ENCODE assay signal across 7 cellular contexts in genomic region chr10:4034907-4035581, GRCh38.
DNase-seq lines count a peak whose midpoint lies in the region; ATAC-seq and TF ChIP-seq lines count a peak whose summit lies in the region.

No MANE protein-coding gene starts in this region.

- H3K4me1 ChIP-seq in stomach, result peaks cover 0 to 17% (median 6%) of the 10 kb centered on the region in 4 donors

- no peak for TF ChIP-seq POLR2A in stomach (IDR thresholded peaks at IDR 0.05)

- no peak for ATAC-seq in GM18909 (IDR thresholded peaks at IDR 0.05; ENCODE audit: poor library complexity, unreplicated experiment)

- peak overlapping the region in 1 of 4 donors; percentile 18 for H3K4me3 ChIP-seq in stomach

- no peaks in the 10 kb centered on the region for H3K9me3 ChIP-seq in stomach

- TF ChIP-seq CTCF in stomach (IDR thresholded peaks at IDR 0.05), result no peak

- H3K36me3 ChIP-seq in stomach, result no peaks in the 10 kb centered on the region

- 29 to 67% (median 47%) methylated on average over 15 of the region's 15 CpGs for WGBS in stomach, 5 donors

- no peaks in the 10 kb centered on the region for H3K27me3 ChIP-seq in stomach

- peak overlapping the region in 3 of 5 donors; percentile 60 to 70 (median 63) for H3K27ac ChIP-seq in stomach

- DNase-seq in HT-29 (ENCODE audit: low spot score), result peak; percentile 43
- DNase-seq in amniotic epithelial cell (ENCODE audit: low read depth), result peak; percentile 47
- peak; percentile 57 for DNase-seq in kidney tubule cell (ENCODE audit: low spot score)
- DNase-seq in stomach, result no peak
- DNase-seq in activated gamma-delta T cell treated with Interleukin-2 at 50 U/mL for 16 hours, result no peak
- DNase-seq in NCI-H82 treated with DMSO at 0.1 percent for 48 hours (lab: John Stamatoyannopoulos, UW; ENCODE audit: unreplicated experiment), result no peak

- intact Hi-C loops in stomach (cut with DNase I; ENCODE audit: low total_unique reads), result no loop called here

- TF ChIP-seq EP300 in stomach (IDR thresholded peaks at IDR 0.05), result no peak

Comparison
In these comparisons a context has a peak if more than half of its experiments do, and no peak if none do; other contexts are left out.
1. DNase-seq: peak in HT-29 (single experiment), amniotic epithelial cell (single experiment) and kidney tubule cell (single experiment); none in stomach (single experiment), activated gamma-delta T cell treated with Interleukin-2 at 50 U/mL for 16 hours (single experiment) and NCI-H82 treated with DMSO at 0.1 percent for 48 hours (single experiment).